ENCODE assay signal across 12 cellular contexts in genomic region chr9:16413509-16414016, GRCh38.
DNase-seq lines count a peak whose midpoint lies in the region; ATAC-seq and TF ChIP-seq lines count a peak whose summit lies in the region.
"Had no signal": no experiment of that assay in that cellular context is flagged by ENCODE, and none has a peak within 500 bp of the region (broad histone marks: within the 10 kb centered on the region; RNA-seq: fewer than 3 reads in every experiment).

No MANE protein-coding gene starts in this region.

- no peaks in the 10 kb centered on the region for H3K27me3 ChIP-seq in body of pancreas
- H3K27me3 ChIP-seq in upper lobe of right lung: no peaks in the 10 kb centered on the region

- H3K4me1 ChIP-seq in body of pancreas (no peaks in the 10 kb centered on the region), upper lobe of right lung (no peaks in the 10 kb centered on the region)

- H3K4me3 ChIP-seq in body of pancreas: no peak overlapping the region
- no peak overlapping the region for H3K4me3 ChIP-seq in upper lobe of right lung

- no peak overlapping the region for H3K27ac Mint-ChIP-seq in naive thymus-derived CD8-positive, alpha-beta T cell
- no peak overlapping the region for H3K27ac Mint-ChIP-seq in activated CD4-positive, alpha-beta T cell treated with anti-CD3 and anti-CD28 coated beads, Interleukin-2, amount 10 ng/mL, durations not matched to agents 7 days and 5 days
- H3K27ac Mint-ChIP-seq in activated CD8-positive, alpha-beta T cell treated with anti-CD3 and anti-CD28 coated beads for 36 hours: no peak overlapping the region
- H3K27ac Mint-ChIP-seq: activated T-cell treated with anti-CD3 and anti-CD28 coated beads, Interleukin-2, amount 50 U/mL, for 72 hours; type B pancreatic cell had no signal

- peaks cover 0 to 2% (median 0%) of the 10 kb centered on the region in 9 donors for H3K9me3 Mint-ChIP-seq in naive thymus-derived CD8-positive, alpha-beta T cell
- H3K9me3 Mint-ChIP-seq in activated CD4-positive, alpha-beta T cell treated with anti-CD3 and anti-CD28 coated beads, Interleukin-2, amount 10 ng/mL, durations not matched to agents 7 days and 5 days: peaks cover 3% of the 10 kb centered on the region
- H3K9me3 Mint-ChIP-seq in activated CD8-positive, alpha-beta T cell treated with anti-CD3 and anti-CD28 coated beads for 36 hours: no peaks in the 10 kb centered on the region
- H3K9me3 Mint-ChIP-seq: type B pancreatic cell had no signal

- H3K4me1 Mint-ChIP-seq in naive thymus-derived CD8-positive, alpha-beta T cell: peaks cover 0 to 1% (median 0%) of the 10 kb centered on the region in 4 donors
- peaks cover 3% of the 10 kb centered on the region for H3K4me1 Mint-ChIP-seq in activated CD4-positive, alpha-beta T cell treated with anti-CD3 and anti-CD28 coated beads, Interleukin-2, amount 10 ng/mL, durations not matched to agents 7 days and 5 days
- no peaks in the 10 kb centered on the region for H3K4me1 Mint-ChIP-seq in activated CD8-positive, alpha-beta T cell treated with anti-CD3 and anti-CD28 coated beads for 36 hours (ENCODE audit: low read depth)

- intact Hi-C loops in body of pancreas (cut with DNase I) (no loop called here), upper lobe of right lung (cut with DNase I) (no loop called here)
- intact Hi-C loops in activated CD8-positive, alpha-beta T cell treated with anti-CD3 and anti-CD28 coated beads for 36 hours (cut with micrococcal nuclease): no loop called here

- ATAC-seq in body of pancreas: peak; percentile 74
- peak; percentile 87 for ATAC-seq in upper lobe of right lung
- no peak for ATAC-seq in naive thymus-derived CD8-positive, alpha-beta T cell
- no peak for ATAC-seq in activated CD8-positive, alpha-beta T cell treated with anti-CD3 and anti-CD28 coated beads for 36 hours
- ATAC-seq: activated T-cell treated with anti-CD3 and anti-CD28 coated beads, Interleukin-2, amount 50 U/mL, for 72 hours had no signal

- peaks cover 0 to 21% (median 7%) of the 10 kb centered on the region in 5 donors for H3K27me3 Mint-ChIP-seq in naive thymus-derived CD8-positive, alpha-beta T cell
- H3K27me3 Mint-ChIP-seq in activated CD4-positive, alpha-beta T cell treated with anti-CD3 and anti-CD28 coated beads, Interleukin-2, amount 10 ng/mL, durations not matched to agents 7 days and 5 days: no peaks in the 10 kb centered on the region
- H3K27me3 Mint-ChIP-seq in activated CD8-positive, alpha-beta T cell treated with anti-CD3 and anti-CD28 coated beads for 36 hours: no peaks in the 10 kb centered on the region
- H3K27me3 Mint-ChIP-seq: type B pancreatic cell had no signal

- H3K36me3 ChIP-seq in body of pancreas (replicated peaks in 1 of 2; ENCODE audit: insufficient read depth in 1 of 2, low read depth in 2 of 2) (no peaks in the 10 kb centered on the region), upper lobe of right lung (no peaks in the 10 kb centered on the region)

- H3K9me3 ChIP-seq in body of pancreas: no peaks in the 10 kb centered on the region
- no peaks in the 10 kb centered on the region for H3K9me3 ChIP-seq in upper lobe of right lung

- no peak for TF ChIP-seq POLR2A in body of pancreas (IDR thresholded peaks at IDR 0.05)

- CTCF ChIA-PET in activated CD4-positive, alpha-beta T cell treated with anti-CD3 and anti-CD28 coated beads, Interleukin-2, amount 10 ng/mL, durations not matched to agents 7 days and 5 days (lab: Charles Lee): interaction anchor here (0.7 kb wide), 1 partner anchor 162 kb away, joined by 3 read pairs; no protein-coding TSS in a partner anchor
- CTCF ChIA-PET in activated CD8-positive, alpha-beta T cell treated with anti-CD3 and anti-CD28 coated beads for 36 hours (lab: Charles Lee): no interaction called here

- H3K36me3 Mint-ChIP-seq in naive thymus-derived CD8-positive, alpha-beta T cell: no peaks in the 10 kb centered on the region
- H3K36me3 Mint-ChIP-seq in activated CD4-positive, alpha-beta T cell treated with anti-CD3 and anti-CD28 coated beads, Interleukin-2, amount 10 ng/mL, durations not matched to agents 7 days and 5 days (ENCODE audit: low read depth): no peaks in the 10 kb centered on the region
- H3K36me3 Mint-ChIP-seq in activated CD8-positive, alpha-beta T cell treated with anti-CD3 and anti-CD28 coated beads for 36 hours (ENCODE audit: low read depth): no peaks in the 10 kb centered on the region

- no peak overlapping the region for H3K27ac ChIP-seq in body of pancreas
- H3K27ac ChIP-seq in upper lobe of right lung: peak overlapping the region; percentile 48

- POLR2A ChIA-PET in naive thymus-derived CD8-positive, alpha-beta T cell (lab: Charles Lee): no interaction called here
- POLR2A ChIA-PET in activated CD4-positive, alpha-beta T cell treated with anti-CD3 and anti-CD28 coated beads, Interleukin-2, amount 10 ng/mL, durations not matched to agents 7 days and 5 days (lab: Charles Lee): no interaction called here
- POLR2A ChIA-PET in activated CD8-positive, alpha-beta T cell treated with anti-CD3 and anti-CD28 coated beads for 36 hours (lab: Charles Lee): interaction anchor here (0.6 kb wide), 1 partner anchor 9 kb away, joined by 3 read pairs; no protein-coding TSS in a partner anchor

- DNase-seq in NCI-H748 (lab: John Stamatoyannopoulos, UW; ENCODE audit: unreplicated experiment) (peak; percentile 31), NCI-H748 treated with DMSO at 0.1 percent for 48 hours (lab: John Stamatoyannopoulos, UW) (no peak), body of pancreas (peak in 1 of 4 donors; percentile 39), kidney tubule cell (ENCODE audit: low spot score) (peak; percentile 76), upper lobe of right lung (no peak)
- no peak for DNase-seq in naive thymus-derived CD8-positive, alpha-beta T cell
- DNase-seq in activated CD4-positive, alpha-beta T cell treated with anti-CD3 and anti-CD28 coated beads, Interleukin-2, amount 10 ng/mL, durations not matched to agents 7 days and 5 days: no peak
- no peak for DNase-seq in activated CD8-positive, alpha-beta T cell treated with anti-CD3 and anti-CD28 coated beads for 36 hours
- DNase-seq: activated T-cell treated with anti-CD3 and anti-CD28 coated beads, Interleukin-2, amount 50 U/mL, for 72 hours; NCI-H446 treated with DMSO at 0.1 percent for 48 hours; T-helper 2 cell had no signal

- WGBS in body of pancreas, 2 donors: 26 to 28% methylated on average over 9 of the region's 9 CpGs

- TF ChIP-seq CTCF in body of pancreas (IDR thresholded peaks at IDR 0.05) (no peak), upper lobe of right lung (IDR thresholded peaks at IDR 0.05) (no peak)
- TF ChIP-seq CTCF in activated CD8-positive, alpha-beta T cell treated with anti-CD3 and anti-CD28 coated beads for 36 hours (IDR thresholded peaks at IDR 0.05): no peak

- H3K4me3 Mint-ChIP-seq in naive thymus-derived CD8-positive, alpha-beta T cell: no peak overlapping the region
- H3K4me3 Mint-ChIP-seq in activated CD4-positive, alpha-beta T cell treated with anti-CD3 and anti-CD28 coated beads, Interleukin-2, amount 10 ng/mL, durations not matched to agents 7 days and 5 days: no peak overlapping the region
- H3K4me3 Mint-ChIP-seq in activated CD8-positive, alpha-beta T cell treated with anti-CD3 and anti-CD28 coated beads for 36 hours: no peak overlapping the region
- H3K4me3 Mint-ChIP-seq: activated T-cell treated with anti-CD3 and anti-CD28 coated beads, Interleukin-2, amount 50 U/mL, for 72 hours; type B pancreatic cell had no signal

Comparison
In these comparisons a context has a peak if more than half of its experiments do, and no peak if none do; other contexts are left out.
1. DNase-seq: peak in NCI-H748 (single experiment) and kidney tubule cell (single experiment); none in NCI-H748 treated with DMSO at 0.1 percent for 48 hours (single experiment), upper lobe of right lung (single experiment), naive thymus-derived CD8-positive, alpha-beta T cell (0 of 10), activated CD4-positive, alpha-beta T cell treated with anti-CD3 and anti-CD28 coated beads, Interleukin-2, amount 10 ng/mL, durations not matched to agents 7 days and 5 days (single experiment) and activated CD8-positive, alpha-beta T cell treated with anti-CD3 and anti-CD28 coated beads for 36 hours (single experiment).
2. ATAC-seq: peak in body of pancreas (single experiment) and upper lobe of right lung (single experiment); none in naive thymus-derived CD8-positive, alpha-beta T cell (0 of 2) and activated CD8-positive, alpha-beta T cell treated with anti-CD3 and anti-CD28 coated beads for 36 hours (single experiment).